Comparison of ENCODE assay signal across 12 cellular contexts in genomic region chr4:10186228-10187214, GRCh38.
DNase-seq lines count a peak whose midpoint lies in the region; ATAC-seq, FAIRE-seq and TF ChIP-seq lines count a peak whose summit lies in the region.
"Had no signal": no experiment of that assay in that cellular context is flagged by ENCODE, and none has a peak within 500 bp of the region (broad histone marks: within the 10 kb centered on the region; RNA-seq: fewer than 3 reads in every experiment).

No MANE protein-coding gene starts in this region.

- no peak for ATAC-seq in foreskin keratinocyte
- ATAC-seq in HG03139 (IDR thresholded peaks at IDR 0.05; ENCODE audit: unreplicated experiment): no peak

- no peak for FAIRE-seq in RCC 7860 (lab: Jason Lieb, UNC)
- FAIRE-seq: GM18507 had no signal

- TF ChIP-seq CTCF in AG10803 (conservative IDR thresholded peaks at IDR 0.05; ENCODE audit: low read length) (peak; percentile 50), foreskin keratinocyte (conservative IDR thresholded peaks at IDR 0.05) (peak; percentile 22)

- H3K27me3 ChIP-seq in foreskin keratinocyte: no peaks in the 10 kb centered on the region
- H3K27me3 ChIP-seq: hepatocyte, SJSA1 had no signal

- no peak overlapping the region for H3K27ac ChIP-seq in foreskin keratinocyte
- H3K27ac ChIP-seq: hepatocyte, SJSA1 had no signal

- no peak overlapping the region for H3K4me3 ChIP-seq in AG10803 (ENCODE audit: low read length)
- H3K4me3 ChIP-seq: hepatocyte, SJSA1 had no signal

- H3K4me1 ChIP-seq in foreskin keratinocyte: no peaks in the 10 kb centered on the region

- DNase-seq in AG10803 (ENCODE audit: low read depth): peak; percentile 31
- DNase-seq in GM03348 (ENCODE audit: low spot score): peak; percentile 42
- peak; percentile 67 for DNase-seq in RCC 7860 (ENCODE audit: low spot score)
- DNase-seq in foreskin keratinocyte: no peak
- DNase-seq in activated CD8-positive, alpha-beta memory T cell treated with anti-CD3 and anti-CD28 coated beads, Interleukin-2, amount 50 U/mL, for 4 hours: no peak
- DNase-seq in islet precursor cell: no peak
- no peak for DNase-seq in dedifferentiated amniotic fluid mesenchymal stem cell (ENCODE audit: extremely low spot score)
- DNase-seq: activated naive CD8-positive, alpha-beta T cell treated with anti-CD3 and anti-CD28 coated beads for 36 hours had no signal

Comparison
In these comparisons a context has a peak if more than half of its experiments do, and no peak if none do; other contexts are left out.
1. DNase-seq: peak in AG10803 (single experiment), GM03348 (single experiment) and RCC 7860 (single experiment); none in foreskin keratinocyte (0 of 2), activated CD8-positive, alpha-beta memory T cell treated with anti-CD3 and anti-CD28 coated beads, Interleukin-2, amount 50 U/mL, for 4 hours (single experiment), islet precursor cell (single experiment) and dedifferentiated amniotic fluid mesenchymal stem cell (single experiment).